ENCODE assay signal across 9 cellular contexts in genomic region chr12:2739832-2740641, GRCh38. TPM values are rescaled to one million over a fixed set of nuclear protein-coding genes. Genes with fewer than 3 reads are reported as not detected.
DNase-seq lines count a peak whose midpoint lies in the region; ATAC-seq and TF ChIP-seq lines count a peak whose summit lies in the region.
"Had no signal": no experiment of that assay in that cellular context is flagged by ENCODE, and none has a peak within 500 bp of the region (broad histone marks: within the 10 kb centered on the region; RNA-seq: fewer than 3 reads in every experiment).

No MANE protein-coding gene starts in this region.

- WGBS in SK-N-SH (ENCODE audit: low lambda C conversion rate) = 29% methylated on average over 9 of the region's 11 CpGs
- WGBS in testis, 2 donors = 62 to 64% methylated on average over 11 of the region's 11 CpGs

- H3K27me3 ChIP-seq in SK-N-SH (ENCODE audit: insufficient read depth) (peaks cover 22% of the 10 kb centered on the region), testis (no peaks in the 10 kb centered on the region)

- intact Hi-C loops in testis (cut with DNase I; ENCODE audit: low total_unique reads) = no loop called here

- H2AFZ ChIP-seq in SK-N-SH (ENCODE audit: low read depth) = no peak overlapping the region

- TF ChIP-seq RAD21 in SK-N-SH (IDR thresholded peaks at IDR 0.05; ENCODE audit: low read length) = peak; percentile 86

- POLR2A ChIA-PET in SK-N-SH (lab: Yijun Ruan, JAX) = interaction anchor here (0.7 kb wide), 1 partner anchor 104 kb away, joined by 3 read pairs; no protein-coding TSS in a partner anchor

- peaks cover 4% of the 10 kb centered on the region for H3F3A ChIP-seq in SK-N-SH (replicated peaks; ENCODE audit: insufficient read depth)

- H3K27ac ChIP-seq in SK-N-SH (ENCODE audit: low read depth in 2 of 2, low read length in 1 of 2) = no peak overlapping the region
- no peak overlapping the region for H3K27ac ChIP-seq in testis

- no peak overlapping the region for H3K4me2 ChIP-seq in SK-N-SH

- DNase-seq in DMS79 treated with DMSO at 0.1 percent for 48 hours (lab: John Stamatoyannopoulos, UW) = peak; percentile 16
- no peak for DNase-seq in DMS79 (lab: John Stamatoyannopoulos, UW)
- peak; percentile 46 for DNase-seq in SK-N-SH
- DNase-seq in glutamatergic neuron = no peak
- peak; percentile 24 for DNase-seq in testis
- no peak for DNase-seq in CD1c-positive myeloid dendritic cell (ENCODE audit: extremely low spot score)
- no peak for DNase-seq in stimulated activated CD4-positive, alpha-beta T cell treated with anti-CD3 and anti-CD28 coated beads, Interleukin-15, amount 100 ng/mL, for 24 hours
- DNase-seq: naive B cell had no signal

- no peak for TF ChIP-seq POLR2A in testis (IDR thresholded peaks at IDR 0.05)

- H3K27me3 Mint-ChIP-seq in glutamatergic neuron (ENCODE audit: unreplicated experiment) = peaks cover 4% of the 10 kb centered on the region

- no peaks in the 10 kb centered on the region for H3K9me3 ChIP-seq in SK-N-SH
- H3K9me3 ChIP-seq in testis = no peaks in the 10 kb centered on the region

- no peaks in the 10 kb centered on the region for H3K79me2 ChIP-seq in SK-N-SH (ENCODE audit: insufficient read depth)

- H3K27ac Mint-ChIP-seq in glutamatergic neuron (ENCODE audit: unreplicated experiment) = no peak overlapping the region
- H3K27ac Mint-ChIP-seq: naive B cell had no signal

- H3K36me3 ChIP-seq in SK-N-SH (replicated peaks in 1 of 2; ENCODE audit: control insufficient read depth in 1 of 2, insufficient read depth in 2 of 2, low read length in 1 of 2) = no peaks in the 10 kb centered on the region
- H3K36me3 ChIP-seq in testis (ENCODE audit: low read depth, missing control alignments) = no peaks in the 10 kb centered on the region

- TF ChIP-seq EP300 in SK-N-SH (IDR thresholded peaks at IDR 0.05; ENCODE audit: borderline replicate concordance in 1 of 2, low read depth in 1 of 2, low read length in 1 of 2) = no peak

- CTCF ChIA-PET in SK-N-SH (lab: Yijun Ruan, JAX) = interaction anchor here (0.6 to 4.9 kb wide), 30 partner anchors 10 to 294 kb away, joined by 3 to 80 read pairs (median 4); partner anchors contain the start of genes NRIP2 and TEX52

- no peak overlapping the region for H3K4me3 Mint-ChIP-seq in glutamatergic neuron (ENCODE audit: unreplicated experiment)
- H3K4me3 Mint-ChIP-seq: naive B cell had no signal

- no peak for ATAC-seq in HG02678 (IDR thresholded peaks at IDR 0.05; ENCODE audit: unreplicated experiment)

- peaks cover 7% of the 10 kb centered on the region for H3K9me3 Mint-ChIP-seq in glutamatergic neuron (ENCODE audit: unreplicated experiment)
- H3K9me3 Mint-ChIP-seq: naive B cell had no signal

- no peaks in the 10 kb centered on the region for H4K20me1 ChIP-seq in SK-N-SH (ENCODE audit: insufficient read depth)

- H3K9ac ChIP-seq in SK-N-SH = no peak overlapping the region

- H3K4me3 ChIP-seq in SK-N-SH (ENCODE audit: low read depth in 2 of 2, low read length in 1 of 2) = no peak overlapping the region
- H3K4me3 ChIP-seq in testis = no peak overlapping the region

- peaks cover 13% of the 10 kb centered on the region for H3K4me1 Mint-ChIP-seq in glutamatergic neuron (ENCODE audit: low read depth, unreplicated experiment)

- H3K36me3 Mint-ChIP-seq in glutamatergic neuron (ENCODE audit: unreplicated experiment) = no peaks in the 10 kb centered on the region
- H3K36me3 Mint-ChIP-seq: naive B cell had no signal

- TF ChIP-seq CTCF in SK-N-SH (IDR thresholded peaks at IDR 0.05) = peak; percentile 73
- peak; percentile 38 for TF ChIP-seq CTCF in glutamatergic neuron (IDR thresholded peaks at IDR 0.05; ENCODE audit: partially characterized antibody, unreplicated experiment)
- peak; percentile 34 to 61 (median 57) for TF ChIP-seq CTCF in testis (IDR thresholded peaks at IDR 0.05)

- H3K9me2 ChIP-seq in SK-N-SH = no peaks in the 10 kb centered on the region

- H3K4me1 ChIP-seq in SK-N-SH (ENCODE audit: control insufficient read depth in 1 of 2, insufficient read depth in 2 of 2, low read depth in 1 of 2, low read length in 1 of 2) (no peaks in the 10 kb centered on the region), testis (no peaks in the 10 kb centered on the region)

TF ChIP-seq in SK-N-SH, 30 proteins besides CTCF, POLR2A, EP300 and RAD21:
- TF ChIP-seq SIN3A (IDR thresholded peaks at IDR 0.05; ENCODE audit: borderline replicate concordance, low read depth, low read length) (no peak), FOSL2 (IDR thresholded peaks at IDR 0.05; ENCODE audit: borderline replicate concordance, low read depth) (no peak), SMC3 (IDR thresholded peaks at IDR 0.05; ENCODE audit: low read depth, low read length) (peak; percentile 59)
- TF ChIP-seq, protein P1, sequence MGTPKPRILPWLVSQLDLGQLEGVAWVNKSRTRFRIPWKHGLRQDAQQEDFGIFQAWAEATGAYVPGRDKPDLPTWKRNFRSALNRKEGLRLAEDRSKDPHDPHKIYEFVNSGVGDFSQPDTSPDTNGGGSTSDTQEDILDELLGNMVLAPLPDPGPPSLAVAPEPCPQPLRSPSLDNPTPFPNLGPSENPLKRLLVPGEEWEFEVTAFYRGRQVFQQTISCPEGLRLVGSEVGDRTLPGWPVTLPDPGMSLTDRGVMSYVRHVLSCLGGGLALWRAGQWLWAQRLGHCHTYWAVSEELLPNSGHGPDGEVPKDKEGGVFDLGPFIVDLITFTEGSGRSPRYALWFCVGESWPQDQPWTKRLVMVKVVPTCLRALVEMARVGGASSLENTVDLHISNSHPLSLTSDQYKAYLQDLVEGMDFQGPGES (IDR thresholded peaks at IDR 0.05; ENCODE audit: low read depth, low read length) = no peak
- TF ChIP-seq, protein P2, sequence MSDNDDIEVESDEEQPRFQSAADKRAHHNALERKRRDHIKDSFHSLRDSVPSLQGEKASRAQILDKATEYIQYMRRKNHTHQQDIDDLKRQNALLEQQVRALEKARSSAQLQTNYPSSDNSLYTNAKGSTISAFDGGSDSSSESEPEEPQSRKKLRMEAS (IDR thresholded peaks at IDR 0.05; ENCODE audit: low read depth) = no peak

RNA-seq across cellular contexts. Expression of gene FKBP4, which starts 54.7 kb away (rescaled TPM):
- polyA plus RNA-seq in SK-N-SH (2012; rRNA removed) = 53.2 and 57.7 TPM in 2 replicates
- polyA plus RNA-seq in SK-N-SH (2012; cell fraction: cytosol; rRNA removed) = 49.7 and 59.0 TPM in 2 replicates
- polyA plus RNA-seq in SK-N-SH (2012; cell fraction: nucleus; rRNA removed) = 57.1 and 60.9 TPM in 2 replicates
- total RNA-seq in glutamatergic neuron (ENCODE audit: unreplicated experiment) = 57.5 TPM
- total RNA-seq in testis = 10 to 100 TPM; 64.2 to 74.9 TPM
- polyA plus RNA-seq in testis (ENCODE audit: insufficient read depth, low read depth, low replicate concordance) = 154 TPM

Comparison
In these comparisons a context has a peak if more than half of its experiments do, and no peak if none do; other contexts are left out.
1. DNase-seq: peak in DMS79 treated with DMSO at 0.1 percent for 48 hours (single experiment), SK-N-SH (single experiment) and testis (single experiment); none in DMS79 (single experiment), glutamatergic neuron (single experiment), CD1c-positive myeloid dendritic cell (single experiment) and stimulated activated CD4-positive, alpha-beta T cell treated with anti-CD3 and anti-CD28 coated beads, Interleukin-15, amount 100 ng/mL, for 24 hours (single experiment).
2. Peak in every context shown above with its lines, with median percentiles within 50 percentile points of each other: CTCF ChIP-seq.